In genomic region chr14:104424406-104425072, GRCh38 we compare ENCODE assay signal across 12 cellular contexts.
DNase-seq lines count a peak whose midpoint lies in the region; TF ChIP-seq lines count a peak whose summit lies in the region.
"Had no signal": no experiment of that assay in that cellular context is flagged by ENCODE, and none has a peak within 500 bp of the region (broad histone marks: within the 10 kb centered on the region; RNA-seq: fewer than 3 reads in every experiment).

No MANE protein-coding gene starts in this region.

- H3K27me3 ChIP-seq in H9 (ENCODE audit: insufficient read depth, low read length) (no peaks in the 10 kb centered on the region), spleen (replicated peaks in 1 of 7) (peaks cover 0 to 5% (median 0%) of the 10 kb centered on the region in 7 donors)

- DNase-seq in DMS 273 (lab: John Stamatoyannopoulos, UW; ENCODE audit: unreplicated experiment), result peak; percentile 98
- peak; percentile 63 to 75 for DNase-seq in NCI-H187 (lab: John Stamatoyannopoulos, UW)
- peak in 45 of 56 donors; percentile 21 to 76 (median 50) for DNase-seq in nucleus accumbens (lab: John Stamatoyannopoulos, UW)
- DNase-seq in stimulated activated naive CD4-positive, alpha-beta T cell (lab: John Stamatoyannopoulos, UW), result no peak
- DNase-seq in H9, result no peak
- no peak for DNase-seq in spleen
- no peak for DNase-seq in CD1c-positive myeloid dendritic cell (ENCODE audit: extremely low spot score)
- DNase-seq: cerebellar nuclear complex, NCI-H146 had no signal

- no peak overlapping the region for H2BK5ac ChIP-seq in H9 (ENCODE audit: insufficient read length, low read length)

- no peak overlapping the region for H2BK12ac ChIP-seq in H9 (ENCODE audit: insufficient read length, low read depth, low read length)

- intact Hi-C loops in spleen (cut with DNase I; ENCODE audit: low total_unique reads), result no loop called here

- peaks cover 78% of the 10 kb centered on the region for H3K4me1 Mint-ChIP-seq in brain
- H3K4me1 Mint-ChIP-seq in H9, result peaks cover 6 to 16% of the 10 kb centered on the region in 2 experiments

- H3K14ac ChIP-seq in H9 (ENCODE audit: insufficient read depth, low read length), result no peak overlapping the region

- H3K4me3 ChIP-seq in spleen, result no peak overlapping the region
- H3K4me3 ChIP-seq: thoracic aorta had no signal

- H3K4me3 Mint-ChIP-seq in brain, result peak overlapping the region in 1 of 5 experiments; percentile 39
- no peak overlapping the region for H3K4me3 Mint-ChIP-seq in H9
- H3K4me3 Mint-ChIP-seq: T-cell had no signal

- no peaks in the 10 kb centered on the region for H3K23me2 ChIP-seq in H9 (ENCODE audit: insufficient read length, low read depth, low read length, poor library complexity, severe bottlenecking)

- H2AK5ac ChIP-seq in H9 (ENCODE audit: insufficient read length, low read length), result no peak overlapping the region

- no peaks in the 10 kb centered on the region for H3K79me2 ChIP-seq in H9 (ENCODE audit: insufficient read depth, low read length)

- H3K79me1 ChIP-seq in H9 (ENCODE audit: insufficient read depth, low read depth, low read length, poor library complexity, severe bottlenecking), result no peaks in the 10 kb centered on the region

- no peak overlapping the region for H2BK20ac ChIP-seq in H9 (ENCODE audit: low read depth, low read length, poor library complexity, severe bottlenecking)

- H3K9me3 Mint-ChIP-seq in brain (peaks cover 0 to 6% (median under 1%) of the 10 kb centered on the region in 5 experiments), H9 (no peaks in the 10 kb centered on the region)
- H3K9me3 Mint-ChIP-seq: T-cell had no signal

- H4K5ac ChIP-seq in H9 (ENCODE audit: insufficient read length, low read depth, low read length), result no peak overlapping the region

- H3K4me2 ChIP-seq in H9 (ENCODE audit: insufficient read depth, insufficient read length, low read length), result no peak overlapping the region

- no peak overlapping the region for H3T11ph ChIP-seq in H9 (ENCODE audit: low read length)

- no peak overlapping the region for H3K4ac ChIP-seq in H9 (ENCODE audit: low read depth, low read length)

- H3K36me3 Mint-ChIP-seq in brain (no peaks in the 10 kb centered on the region), H9 (ENCODE audit: insufficient read depth in 1 of 3, low read depth in 3 of 3) (no peaks in the 10 kb centered on the region; a peak in 1 of 7 replicates)
- H3K36me3 Mint-ChIP-seq: T-cell had no signal

- no peaks in the 10 kb centered on the region for H4K20me1 ChIP-seq in H9 (ENCODE audit: control insufficient read depth, insufficient read depth, insufficient read length)

- no peak overlapping the region for H3K23ac ChIP-seq in H9 (ENCODE audit: insufficient read length, low read depth, low read length)

- H2BK120ac ChIP-seq in H9 (ENCODE audit: low read depth, low read length, poor library complexity, severe bottlenecking), result no peak overlapping the region

- no peak overlapping the region for H2BK15ac ChIP-seq in H9 (ENCODE audit: low read depth, low read length)

- H3K4me1 ChIP-seq in H9 (ENCODE audit: insufficient read depth, low read length), result no peaks in the 10 kb centered on the region
- H3K4me1 ChIP-seq in spleen, result peaks cover 0 to 13% (median 0%) of the 10 kb centered on the region in 6 donors

- H3K27me3 Mint-ChIP-seq in brain, result peaks cover 8% of the 10 kb centered on the region
- no peaks in the 10 kb centered on the region for H3K27me3 Mint-ChIP-seq in H9 (ENCODE audit: low read depth)
- H3K27me3 Mint-ChIP-seq: T-cell had no signal

- no peak overlapping the region for H3K9ac ChIP-seq in H9 (ENCODE audit: extremely low read depth, insufficient read length, low read length)

- no peak overlapping the region for H3K27ac ChIP-seq in H9 (ENCODE audit: insufficient read length, low read depth, low read length)
- peak overlapping the region in 1 of 8 donors; percentile 9 for H3K27ac ChIP-seq in spleen
- H3K27ac ChIP-seq: thoracic aorta had no signal

- H3K18ac ChIP-seq in H9 (ENCODE audit: insufficient read length, low read depth, low read length), result no peak overlapping the region

- no peak for TF ChIP-seq POLR2A in spleen (IDR thresholded peaks at IDR 0.05)

- H3K27ac Mint-ChIP-seq in brain, result peak overlapping the region in 4 of 5 experiments; percentile 72 to 97 (median 91)
- no peak overlapping the region for H3K27ac Mint-ChIP-seq in H9
- H3K27ac Mint-ChIP-seq: T-cell had no signal

- H3K56ac ChIP-seq in H9 (ENCODE audit: insufficient read length, low read depth, low read length), result no peak overlapping the region

- WGBS in H9 (ENCODE audit: extremely low coverage, insufficient read length, low lambda C conversion rate), result no CpG with 5 or more reads among the region's 24 CpGs
- 44 to 64% (median 52%) methylated on average over 14 to 24 of the region's 24 CpGs for whole genome bisulfite sequencing in spleen, 5 donors

- H3K9me3 ChIP-seq in H9 (ENCODE audit: control insufficient read depth, low read depth, low read length), result no peaks in the 10 kb centered on the region
- no peaks in the 10 kb centered on the region for H3K9me3 ChIP-seq in spleen
- H3K9me3 ChIP-seq: thoracic aorta had no signal

- no peak for TF ChIP-seq CTCF in brain (conservative IDR thresholded peaks at IDR 0.05)
- TF ChIP-seq CTCF in H9 (conservative IDR thresholded peaks at IDR 0.05), result no peak
- TF ChIP-seq CTCF in spleen (IDR thresholded peaks at IDR 0.05 in 8 of 11, conservative IDR thresholded peaks at IDR 0.05 in 3 of 11), result no peak

- H3K36me3 ChIP-seq in spleen, result no peaks in the 10 kb centered on the region
- H3K36me3 ChIP-seq: thoracic aorta had no signal

- H4K91ac ChIP-seq in H9 (ENCODE audit: insufficient read length, low read depth, low read length), result no peak overlapping the region

- no peak overlapping the region for H4K8ac ChIP-seq in H9 (replicated peaks; ENCODE audit: insufficient read length, low read depth, low read length)

- H2AFZ ChIP-seq in H9 (ENCODE audit: low read length), result no peak overlapping the region

Comparison
In these comparisons a context has a peak if more than half of its experiments do, and no peak if none do; other contexts are left out.
1. DNase-seq: peak in DMS 273 (single experiment), NCI-H187 (2 of 2) and nucleus accumbens (45 of 56); none in stimulated activated naive CD4-positive, alpha-beta T cell (0 of 6), H9 (single experiment), spleen (single experiment) and CD1c-positive myeloid dendritic cell (single experiment).
2. H3K27ac Mint-ChIP-seq: peak in brain (4 of 5); none in H9 (0 of 3).